8 cellular contexts compared by ENCODE assay signal in genomic region chrX:48917139-48917980, GRCh38. TPM values are rescaled to one million over a fixed set of nuclear protein-coding genes. Genes with fewer than 3 reads are reported as not detected.
DNase-seq lines count a peak whose midpoint lies in the region; TF ChIP-seq lines count a peak whose summit lies in the region.

No MANE protein-coding gene starts in this region.

- TF ChIP-seq CTCF in AG09319 (IDR thresholded peaks at IDR 0.05; ENCODE audit: low read depth, low read length): peak; percentile 84

- DNase-seq in AG09319 (ENCODE audit: extremely low read depth, low read depth) (peak; percentile 65), HT-29 (ENCODE audit: low spot score) (peak; percentile 93), NK-92 (lab: John Stamatoyannopoulos, UW; ENCODE audit: unreplicated experiment) (peak; percentile 40), medulla oblongata (ENCODE audit: extremely low spot score) (peak; percentile 87)
- DNase-seq in activated CD8-positive, alpha-beta memory T cell treated with anti-CD3 and anti-CD28 coated beads for 24 hours: peak; percentile 95
- DNase-seq in effector CD8-positive, alpha-beta T cell (lab: John Stamatoyannopoulos, UW): peak; percentile 82
- DNase-seq in stimulated activated CD4-positive, alpha-beta T cell treated with anti-CD3 and anti-CD28 coated beads, TNF-alpha, amount 100 ng/mL, for 48 hours (ENCODE audit: low read depth in 3 of 3): peak; percentile 70 to 82 (median 73)

- TF ChIP-seq POLR2A in GM19099 (IDR thresholded peaks at IDR 0.05; ENCODE audit: extremely low read depth, insufficient read length, low read depth): peak; percentile 38

RNA-seq across cellular contexts. Expression of gene PIM2, which starts 1.5 kb away (rescaled TPM):
- 13.4 and 14.9 TPM in 2 replicates for total RNA-seq in HT-29 (2014; rRNA removed; shearing (Covaris generic))

RNA-seq across cellular contexts. Expression of gene SLC35A2, which starts 5.9 kb away (rescaled TPM):
- 66.8 and 75.0 TPM in 2 replicates for total RNA-seq in HT-29 (2014; rRNA removed; shearing (Covaris generic))

RNA-seq across cellular contexts. Expression of gene PQBP1, which starts 19.6 kb away (rescaled TPM):
- total RNA-seq in HT-29 (2014; rRNA removed; shearing (Covaris generic)): 86.3 and 97.5 TPM in 2 replicates

RNA-seq across cellular contexts. Expression of gene TIMM17B, which starts 19.8 kb away (rescaled TPM):
- total RNA-seq in HT-29 (2014; rRNA removed; shearing (Covaris generic)): 127 and 148 TPM in 2 replicates

RNA-seq across cellular contexts. Expression of gene OTUD5, which starts 40.0 kb away (rescaled TPM):
- total RNA-seq in HT-29 (2014; rRNA removed; shearing (Covaris generic)): 42.8 and 48.6 TPM in 2 replicates

Comparison
In these comparisons a context has a peak if more than half of its experiments do, and no peak if none do; other contexts are left out.
1. Peak in every context shown above with its lines: DNase-seq.
2. DNase-seq: peak in every context shown above with its lines; median percentile 95 in activated CD8-positive, alpha-beta memory T cell treated with anti-CD3 and anti-CD28 coated beads for 24 hours; 93 in HT-29; 87 in medulla oblongata; 82 in effector CD8-positive, alpha-beta T cell; 73 in stimulated activated CD4-positive, alpha-beta T cell treated with anti-CD3 and anti-CD28 coated beads, TNF-alpha, amount 100 ng/mL, for 48 hours; 65 in AG09319; 40 in NK-92.